ENCODE assay signal across 8 cellular contexts in genomic region chr15:94119923-94120775, GRCh38.
DNase-seq lines count a peak whose midpoint lies in the region; ATAC-seq, FAIRE-seq and TF ChIP-seq lines count a peak whose summit lies in the region.

No MANE protein-coding gene starts in this region.

- DNase-seq in CD14-positive monocyte (ENCODE audit: low spot score) (peak; percentile 54), NCI-H2029 treated with DMSO at 0.1 percent for 48 hours (lab: John Stamatoyannopoulos, UW) (peak; percentile 49), T-helper 1 cell (peak in 4 of 5 donors; percentile 6 to 62 (median 22)), HepG2 (ENCODE audit: low spot score) (peak; percentile 71)
- DNase-seq in stimulated activated CD8-positive, alpha-beta memory T cell treated with anti-CD3 and anti-CD28 coated beads, Interleukin-7, amount 100 ng/mL, for 48 hours (ENCODE audit: extremely low read depth in 1 of 2, low read depth in 1 of 2), result peak; percentile 3 to 16

- H3K9me3 Mint-ChIP-seq in CD14-positive monocyte, result no peaks in the 10 kb centered on the region

- H3K27me3 Mint-ChIP-seq in CD14-positive monocyte (ENCODE audit: low read depth in 3 of 3), result peaks cover 0 to 2% (median 0%) of the 10 kb centered on the region in 3 donors

- no peak overlapping the region for H2AFZ ChIP-seq in HepG2 (ENCODE audit: low read length)

- H3K4me1 ChIP-seq in HepG2 (ENCODE audit: insufficient read depth, low read length), result no peaks in the 10 kb centered on the region

- no peaks in the 10 kb centered on the region for H3K36me3 ChIP-seq in HepG2 (replicated peaks in 1 of 2; ENCODE audit: control insufficient read depth in 1 of 2, insufficient read depth in 2 of 2, low read length in 2 of 2)

- no peak overlapping the region for H3K27ac Mint-ChIP-seq in CD14-positive monocyte

- in situ Hi-C loops in HepG2 (cut with HindIII; ENCODE audit: extremely low pct_ligation_motif_present, low pct_unique_long_range_greater_than_20kb), result loop anchor here (5.0 kb wide), 2 partner anchors 123 to 1088 kb away; no protein-coding TSS in a partner anchor

- no peak overlapping the region for H3K9ac ChIP-seq in HepG2 (ENCODE audit: insufficient read depth, low read depth, low read length)

- peaks cover 15% of the 10 kb centered on the region for H3K4me1 Mint-ChIP-seq in CD14-positive monocyte

- no peaks in the 10 kb centered on the region for H4K20me1 ChIP-seq in HepG2 (ENCODE audit: insufficient read depth, low read length)

- BruUV-seq in HepG2 (replicated peaks; lab: Mats Ljungman, UMichigan), result no TSS peak

- H3K4me3 Mint-ChIP-seq in CD14-positive monocyte, result no peak overlapping the region

- H3K27ac ChIP-seq in HepG2 (ENCODE audit: extremely low read length, insufficient read depth, low read length), result no peak overlapping the region

- peak; percentile 81 for FAIRE-seq in colon (lab: Jason Lieb, UNC)
- peak; percentile 88 for FAIRE-seq in HepG2 (lab: Jason Lieb, UNC)

- H3K9me3 ChIP-seq in HepG2 (ENCODE audit: low read length), result no peaks in the 10 kb centered on the region

- WGBS in HepG2 (ENCODE audit: low lambda C conversion rate), result 43% methylated on average over 8 of the region's 11 CpGs

- TF ChIP-seq EP300 in HepG2 (IDR thresholded peaks at IDR 0.05; ENCODE audit: low read depth in 2 of 2, low read length in 2 of 2), result no peak
- TF ChIP-seq EP300 in HepG2 (CRISPR knock-in tag; IDR thresholded peaks at IDR 0.05; ENCODE audit: borderline replicate concordance), result no peak

- no peaks in the 10 kb centered on the region for H3K27me3 ChIP-seq in HepG2 (ENCODE audit: control insufficient read depth in 1 of 2, insufficient read depth in 2 of 2, low read length in 2 of 2)

- H3K4me3 ChIP-seq in HepG2 (replicated peaks in 1 of 3; ENCODE audit: insufficient read depth in 1 of 3, low read depth in 2 of 3, low read length in 3 of 3), result no peak overlapping the region

- TF ChIP-seq RAD21 in HepG2 (CRISPR knock-in tag; IDR thresholded peaks at IDR 0.05), result peak; percentile 76

- no peaks in the 10 kb centered on the region for H3K79me2 ChIP-seq in HepG2 (ENCODE audit: insufficient read depth, low read length)

- peak; percentile 76 for TF ChIP-seq CTCF in CD14-positive monocyte (IDR thresholded peaks at IDR 0.05)
- TF ChIP-seq CTCF in HepG2 (CRISPR knock-in tag; IDR thresholded peaks at IDR 0.05), result peak; percentile 92

- H3K4me2 ChIP-seq in HepG2 (ENCODE audit: low read depth, low read length), result no peak overlapping the region

- no peak for TF ChIP-seq POLR2A in HepG2 (IDR thresholded peaks at IDR 0.05; ENCODE audit: insufficient read depth in 1 of 2, low read depth in 2 of 2, low read length in 2 of 2)

- ATAC-seq in GM18873 (IDR thresholded peaks at IDR 0.05; ENCODE audit: low FRiP score, unreplicated experiment), result peak; percentile 92
- peak; percentile 97 for ATAC-seq in HG03066 (IDR thresholded peaks at IDR 0.05; ENCODE audit: low read depth, unreplicated experiment)
- ATAC-seq in HepG2, result peak; percentile 99

- CTCF ChIA-PET in HepG2 (lab: Yijun Ruan, JAX; ENCODE audit: low intra/inter-chr PET ratio, low total read pairs), result interaction anchor here (1.5 to 3.1 kb wide), 4 partner anchors 123 to 1090 kb away, joined by 9 to 30 read pairs (median 20); no protein-coding TSS in a partner anchor

- H3K36me3 Mint-ChIP-seq in CD14-positive monocyte, result no peaks in the 10 kb centered on the region

- intact Hi-C loops in CD14-positive monocyte (cut with micrococcal nuclease), result loop anchor here (5.0 to 10.0 kb wide), 3 partner anchors 1033 to 1088 kb away; partner anchors contain the start of gene RGMA (in 2 of the 2)
- intact Hi-C loops in HepG2 (cut with micrococcal nuclease; ENCODE audit: unreplicated experiment), result loop anchor here (1.0 kb wide), 1 partner anchor 123 kb away; no protein-coding TSS in a partner anchor

- POLR2A ChIA-PET in HepG2 (lab: Yijun Ruan, JAX), result interaction anchor here (0.8 kb wide), 1 partner anchor 1085 kb away, joined by 5 read pairs; no protein-coding TSS in a partner anchor

TF ChIP-seq in HepG2, 621 proteins besides CTCF, POLR2A, EP300 and RAD21 (continues in another document):
- TF ChIP-seq THAP8 (CRISPR knock-in tag; IDR thresholded peaks at IDR 0.05; ENCODE audit: borderline replicate concordance) (no peak), ARID3A (IDR thresholded peaks at IDR 0.05; ENCODE audit: low read depth, low read length) (no peak), ATF1 (CRISPR knock-in tag; IDR thresholded peaks at IDR 0.05) (peak; percentile 62), HIC2 (CRISPR knock-in tag; IDR thresholded peaks at IDR 0.05; ENCODE audit: low read depth) (no peak), NPAS2 (CRISPR knock-in tag; IDR thresholded peaks at IDR 0.05; ENCODE audit: borderline replicate concordance) (no peak), ZNF644 (CRISPR knock-in tag; IDR thresholded peaks at IDR 0.05; ENCODE audit: low read depth) (peak; percentile 62; the same call in 1 of the 2 replicates), TP53 (CRISPR knock-in tag; conservative IDR thresholded peaks at IDR 0.05) (no peak), HHEX (CRISPR knock-in tag; IDR thresholded peaks at IDR 0.05) (no peak), MTA3 (CRISPR knock-in tag; IDR thresholded peaks at IDR 0.05) (no peak), ZNF30 (CRISPR knock-in tag; IDR thresholded peaks at IDR 0.05) (no peak), ZSCAN31 (CRISPR knock-in tag; IDR thresholded peaks at IDR 0.05; ENCODE audit: low read depth) (no peak), XRCC5 (optimal IDR thresholded peaks at IDR 0.05; ENCODE audit: low read length) (peak; percentile 44), ZNF878 (CRISPR knock-in tag; IDR thresholded peaks at IDR 0.05) (no peak), SNAI1 (CRISPR knock-in tag; IDR thresholded peaks at IDR 0.05; ENCODE audit: borderline replicate concordance) (no peak)
- TF ChIP-seq, protein P1, sequence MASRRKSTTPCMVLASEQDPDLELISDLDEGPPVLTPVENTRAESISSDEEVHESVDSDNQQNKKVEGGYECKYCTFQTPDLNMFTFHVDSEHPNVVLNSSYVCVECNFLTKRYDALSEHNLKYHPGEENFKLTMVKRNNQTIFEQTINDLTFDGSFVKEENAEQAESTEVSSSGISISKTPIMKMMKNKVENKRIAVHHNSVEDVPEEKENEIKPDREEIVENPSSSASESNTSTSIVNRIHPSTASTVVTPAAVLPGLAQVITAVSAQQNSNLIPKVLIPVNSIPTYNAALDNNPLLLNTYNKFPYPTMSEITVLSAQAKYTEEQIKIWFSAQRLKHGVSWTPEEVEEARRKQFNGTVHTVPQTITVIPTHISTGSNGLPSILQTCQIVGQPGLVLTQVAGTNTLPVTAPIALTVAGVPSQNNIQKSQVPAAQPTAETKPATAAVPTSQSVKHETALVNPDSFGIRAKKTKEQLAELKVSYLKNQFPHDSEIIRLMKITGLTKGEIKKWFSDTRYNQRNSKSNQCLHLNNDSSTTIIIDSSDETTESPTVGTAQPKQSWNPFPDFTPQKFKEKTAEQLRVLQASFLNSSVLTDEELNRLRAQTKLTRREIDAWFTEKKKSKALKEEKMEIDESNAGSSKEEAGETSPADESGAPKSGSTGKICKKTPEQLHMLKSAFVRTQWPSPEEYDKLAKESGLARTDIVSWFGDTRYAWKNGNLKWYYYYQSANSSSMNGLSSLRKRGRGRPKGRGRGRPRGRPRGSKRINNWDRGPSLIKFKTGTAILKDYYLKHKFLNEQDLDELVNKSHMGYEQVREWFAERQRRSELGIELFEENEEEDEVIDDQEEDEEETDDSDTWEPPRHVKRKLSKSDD (CRISPR knock-in tag; IDR thresholded peaks at IDR 0.05; ENCODE audit: low read depth), result no peak
- TF ChIP-seq, protein P2, sequence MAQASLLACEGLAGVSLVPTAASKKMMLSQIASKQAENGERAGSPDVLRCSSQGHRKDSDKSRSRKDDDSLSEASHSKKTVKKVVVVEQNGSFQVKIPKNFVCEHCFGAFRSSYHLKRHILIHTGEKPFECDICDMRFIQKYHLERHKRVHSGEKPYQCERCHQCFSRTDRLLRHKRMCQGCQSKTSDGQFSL (CRISPR knock-in tag; IDR thresholded peaks at IDR 0.05), result no peak

Comparison
In these comparisons a context has a peak if more than half of its experiments do, and no peak if none do; other contexts are left out.
1. DNase-seq: peak in every context shown above with its lines; median percentile 71 in HepG2; 54 in CD14-positive monocyte; 49 in NCI-H2029 treated with DMSO at 0.1 percent for 48 hours; 22 in T-helper 1 cell; 10 in stimulated activated CD8-positive, alpha-beta memory T cell treated with anti-CD3 and anti-CD28 coated beads, Interleukin-7, amount 100 ng/mL, for 48 hours.